In the genomic region with DNA sequence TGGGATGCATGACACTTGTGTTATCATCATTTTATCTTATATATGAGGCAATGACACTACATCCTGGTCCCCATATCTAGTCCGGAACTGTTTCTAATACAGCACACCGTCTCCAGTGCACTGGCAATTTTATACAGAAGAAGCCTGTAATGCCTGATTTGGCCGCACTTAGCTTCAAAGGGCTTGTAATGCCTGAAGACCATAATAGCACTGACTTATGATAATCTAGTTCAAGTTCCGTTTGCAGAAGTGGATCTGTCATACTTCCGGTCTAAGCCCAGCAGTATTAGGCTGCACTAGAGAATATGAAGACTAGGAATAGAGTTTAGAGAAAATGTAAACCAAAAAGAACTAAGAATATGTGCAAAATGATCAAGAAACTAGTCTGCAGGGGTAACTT, we compare ENCODE assay signal across 8 cellular contexts. TPM values are rescaled to one million over a fixed set of nuclear protein-coding genes. Genes with fewer than 3 reads are reported as not detected.
A peak's percentile ranks its signal among the peaks of the same experiment; 100 is the strongest.
DNase-seq lines count a peak whose midpoint lies in the region; ATAC-seq and TF ChIP-seq lines count a peak whose summit lies in the region.

No MANE protein-coding gene starts in this region.

- WGBS in lung, 2 donors = 5 to 14% methylated on average over 5 of the region's 5 CpGs
- 29 to 30% methylated on average over 5 of the region's 5 CpGs for WGBS in aorta, 2 donors

- H3K36me3 ChIP-seq in NT2/D1 (ENCODE audit: insufficient read depth, insufficient read length, low read length) (peaks cover 26% of the 10 kb centered on the region), breast epithelium (no peaks in the 10 kb centered on the region), lung (ENCODE audit: control insufficient read depth in 2 of 2, insufficient read depth in 2 of 2, low read length in 2 of 2) (peaks cover 0 to 3% of the 10 kb centered on the region in 2 donors), aorta (ENCODE audit: control insufficient read depth in 1 of 2, insufficient read depth in 2 of 2, low read length in 1 of 2) (no peaks in the 10 kb centered on the region)

- DNase-seq in stimulated activated CD4-positive, alpha-beta T cell treated with anti-CD3 and anti-CD28 coated beads, Interleukin-4, amount 100 ng/mL, for 24 hours = peak; percentile 17
- no peak for DNase-seq in stimulated activated CD4-positive, alpha-beta T cell treated with anti-CD3 and anti-CD28 coated beads, Interleukin-2, amount 100 ng/mL, for 48 hours
- DNase-seq in NT2/D1 (ENCODE audit: low read depth, low spot score) (no peak), breast epithelium (ENCODE audit: low spot score in 2 of 2) (no peak), lung (ENCODE audit: low spot score) (no peak), aorta (no peak), 8988T (no peak), NCI-H1436 treated with DMSO at 0.1 percent for 48 hours (lab: John Stamatoyannopoulos, UW) (no peak)

- ATAC-seq in lung (ENCODE audit: insufficient read depth, low FRiP score) = no peak
- ATAC-seq in aorta (ENCODE audit: low FRiP score) = no peak

- H3K27ac ChIP-seq in breast epithelium (peak overlapping the region; percentile 99), lung (ENCODE audit: low read depth in 1 of 2, low read length in 1 of 2) (peak overlapping the region; percentile 48 to 61), aorta (ENCODE audit: low read depth in 1 of 2, low read length in 2 of 2) (no peak overlapping the region)

- H3K27me3 ChIP-seq in NT2/D1 (ENCODE audit: insufficient read depth, insufficient read length) (no peaks in the 10 kb centered on the region), breast epithelium (no peaks in the 10 kb centered on the region), lung (ENCODE audit: control insufficient read depth, insufficient read depth) (no peaks in the 10 kb centered on the region), aorta (ENCODE audit: control insufficient read depth in 1 of 2, insufficient read depth in 2 of 2, low read length in 1 of 2) (no peaks in the 10 kb centered on the region)

- H3K4me1 ChIP-seq in NT2/D1 (ENCODE audit: insufficient read depth, insufficient read length) (peaks cover 3% of the 10 kb centered on the region), breast epithelium (peaks cover 0 to 22% of the 10 kb centered on the region in 2 donors), lung (ENCODE audit: control insufficient read depth in 2 of 2, insufficient read depth in 2 of 2, low read length in 2 of 2) (peaks cover 5 to 20% of the 10 kb centered on the region in 2 donors), aorta (ENCODE audit: control insufficient read depth in 1 of 2, insufficient read depth in 2 of 2, low read length in 2 of 2) (no peaks in the 10 kb centered on the region)

- TF ChIP-seq CTCF in breast epithelium (IDR thresholded peaks at IDR 0.05) (no peak), lung (IDR thresholded peaks at IDR 0.05; ENCODE audit: control extremely low read depth, extremely low read depth) (no peak)

- TF ChIP-seq POLR2A in breast epithelium (IDR thresholded peaks at IDR 0.05) = no peak

- intact Hi-C loops in breast epithelium (cut with DNase I; ENCODE audit: low total_unique reads) (no loop called here), aorta (cut with DNase I) (loop anchor here in 1 of 2 donors (2.0 kb wide), 1 partner anchor 31 kb away; the partner anchor contains the start of gene GTF2A2)

- H3K9ac ChIP-seq in NT2/D1 (ENCODE audit: insufficient read length, low read depth) = peak overlapping the region; percentile 99

- H3K9me3 ChIP-seq in NT2/D1 (ENCODE audit: insufficient read depth, low read length) (no peaks in the 10 kb centered on the region), breast epithelium (no peaks in the 10 kb centered on the region), lung (ENCODE audit: control insufficient read depth in 2 of 2, insufficient read depth in 1 of 2, low read length in 1 of 2) (no peaks in the 10 kb centered on the region), aorta (ENCODE audit: control insufficient read depth, low read length) (no peaks in the 10 kb centered on the region)

- H3K4me3 ChIP-seq in NT2/D1 (ENCODE audit: insufficient read length, low read depth) (peak overlapping the region; percentile 72), breast epithelium (peak overlapping the region; percentile 74 to 97 (median 94)), lung (peak overlapping the region; percentile 40), aorta (ENCODE audit: low read length in 2 of 2) (peak overlapping the region; percentile 50 to 77)

RNA-seq across cellular contexts. Expression of gene BNIP2, which starts 1.3 kb away (rescaled TPM):
- total RNA-seq in breast epithelium (100 to 1,000 TPM; 167 TPM), lung (10 to 100 TPM; 72.1 to 96.6 TPM), aorta (10 to 100 TPM; 85.8 to 90.5 TPM)
- polyA plus RNA-seq in lung (10 to 100 TPM; 33.6 to 65.3 TPM), aorta (10 to 100 TPM; 33.0 to 47.7 TPM)

RNA-seq across cellular contexts. Expression of gene GTF2A2, which starts 30.5 kb away (rescaled TPM):
- total RNA-seq in breast epithelium = 10 to 100 TPM; 20.3 to 40.7 (median 36.1) TPM
- total RNA-seq in lung = 10 to 100 TPM; 33.5 to 75.8 TPM
- 100 to 1,000 TPM in 1 of 2 donors, 10 to 100 TPM in 1; 58.9 to 121 TPM for polyA plus RNA-seq in lung
- total RNA-seq in aorta = 10 to 100 TPM; 63.5 to 79.3 TPM
- 10 to 100 TPM; 59.1 to 71.3 TPM for polyA plus RNA-seq in aorta

Comparison
In these comparisons a context has a peak if more than half of its experiments do, and no peak if none do; other contexts are left out.
1. H3K4me3 ChIP-seq: peak in every context shown above with its lines; median percentile 94 in breast epithelium; 72 in NT2/D1; 64 in aorta; 40 in lung.
2. H3K27ac ChIP-seq: peak in breast epithelium (2 of 2) and lung (2 of 2); none in aorta (0 of 2).